Comparison of ENCODE assay signal across 21 cellular contexts in genomic region chr4:179124419-179124818, GRCh38.
DNase-seq lines count a peak whose midpoint lies in the region; ATAC-seq, FAIRE-seq and TF ChIP-seq lines count a peak whose summit lies in the region.
"Had no signal": no experiment of that assay in that cellular context is flagged by ENCODE, and none has a peak within 500 bp of the region (broad histone marks: within the 10 kb centered on the region; RNA-seq: fewer than 3 reads in every experiment).

No MANE protein-coding gene starts in this region.

- WGBS in H9 (ENCODE audit: extremely low coverage, insufficient read length, low lambda C conversion rate): no CpG with 5 or more reads among the region's 4 CpGs
- 95% methylated on average over 4 of the region's 4 CpGs for WGBS in HUES64
- WGBS in H1 (ENCODE audit: extremely low coverage in 1 of 2, insufficient coverage in 1 of 2, insufficient read length in 1 of 2, insufficient replicate concordance in 2 of 2, low coverage in 1 of 2, low lambda C conversion rate in 2 of 2, missing lambda C conversion rate in 1 of 2), 2 experiments: 87% methylated on average over 4 of the region's 4 CpGs; no CpG with 5 or more reads in 1 of the 2 experiments
- WGBS in mesendoderm (ENCODE audit: extremely low coverage, insufficient coverage, low lambda C conversion rate): no CpG with 5 or more reads among the region's 4 CpGs
- WGBS in lower leg skin, 2 donors: 87 to 92% methylated on average over 4 of the region's 4 CpGs

- H4K8ac ChIP-seq in H9 (replicated peaks; ENCODE audit: insufficient read length, low read depth, low read length): no peak overlapping the region
- H4K8ac ChIP-seq in H1 (ENCODE audit: extremely low read depth, insufficient read depth, low read length): no peak overlapping the region
- H4K8ac ChIP-seq in mesendoderm (ENCODE audit: low read depth, low read length): no peak overlapping the region

- H4K91ac ChIP-seq in H9 (ENCODE audit: insufficient read length, low read depth, low read length): no peak overlapping the region
- peak overlapping the region; percentile 82 for H4K91ac ChIP-seq in H1 (replicated peaks; ENCODE audit: insufficient read length, low read length)

- H4K20me1 ChIP-seq in H9 (ENCODE audit: control insufficient read depth, insufficient read depth, insufficient read length) (no peaks in the 10 kb centered on the region), H1 (replicated peaks in 1 of 2; ENCODE audit: control insufficient read depth in 1 of 2, insufficient read depth in 2 of 2, low read length in 2 of 2) (no peaks in the 10 kb centered on the region)
- H4K20me1 ChIP-seq: BLaER1 treated with 17β-estradiol and CSF1 and Interleukin-3, amounts not matched to agents 10 nM and 100 nM had no signal

- H2AK5ac ChIP-seq in H9 (ENCODE audit: insufficient read length, low read length) (no peak overlapping the region), H1 (ENCODE audit: low read depth, low read length) (peak overlapping the region; percentile 55; the same call in 1 of the 2 replicates), mesendoderm (ENCODE audit: low read length) (no peak overlapping the region)

- H3K4ac ChIP-seq in H9 (ENCODE audit: low read depth, low read length) (no peak overlapping the region), H1 (replicated peaks; ENCODE audit: insufficient read length, low read depth, low read length) (peak overlapping the region; percentile 81), mesendoderm (ENCODE audit: low read depth, low read length) (peak overlapping the region; percentile 31)

- H3K36me3 ChIP-seq in HUES64 (ENCODE audit: insufficient read depth, low read length): no peaks in the 10 kb centered on the region
- H3K36me3 ChIP-seq in H1 (ENCODE audit: control insufficient read depth in 2 of 4, insufficient read depth in 4 of 4, low read length in 3 of 4): no peaks in the 10 kb centered on the region
- no peaks in the 10 kb centered on the region for H3K36me3 ChIP-seq in mesendoderm (ENCODE audit: control insufficient read depth, insufficient read depth, low read length)
- H3K36me3 ChIP-seq: BLaER1 treated with 17β-estradiol and CSF1 and Interleukin-3, amounts not matched to agents 10 nM and 100 nM had no signal

- no peak for TF ChIP-seq EP300 in H1 (IDR thresholded peaks at IDR 0.05; ENCODE audit: borderline replicate concordance in 1 of 2, low read depth in 2 of 2, low read length in 2 of 2)

- H2BK120ac ChIP-seq in H9 (ENCODE audit: low read depth, low read length, poor library complexity, severe bottlenecking): no peak overlapping the region
- peak overlapping the region; percentile 95 for H2BK120ac ChIP-seq in H1 (replicated peaks; ENCODE audit: low read depth, low read length)
- no peak overlapping the region for H2BK120ac ChIP-seq in mesendoderm (ENCODE audit: low read depth, low read length)

- DNase-seq in H9: no peak
- no peak for DNase-seq in H1 (ENCODE audit: low read depth in 1 of 2, low spot score in 2 of 2)
- DNase-seq in mesendoderm: no peak
- DNase-seq in HuH-7 (ENCODE audit: low spot score): no peak
- DNase-seq in lower leg skin (ENCODE audit: low spot score in 2 of 2): no peak
- DNase-seq: Calu3; CD8-positive, alpha-beta T cell; DMS79 treated with DMSO at 0.1 percent for 48 hours; HFFc6; IMR-90 had no signal

- peaks cover 16 to 21% of the 10 kb centered on the region in 2 experiments for H3K4me1 Mint-ChIP-seq in H9
- H3K4me1 Mint-ChIP-seq: B cell had no signal

- H2BK5ac ChIP-seq in H9 (ENCODE audit: insufficient read length, low read length) (no peak overlapping the region), H1 (ENCODE audit: low read depth, low read length) (peak overlapping the region; percentile 78; the same call in 1 of the 2 replicates), mesendoderm (ENCODE audit: low read length) (no peak overlapping the region)

- H2BK15ac ChIP-seq in H9 (ENCODE audit: low read depth, low read length): no peak overlapping the region
- H2BK15ac ChIP-seq in H1 (ENCODE audit: low read length): no peak overlapping the region; the same call in 1 of the 2 replicates
- H2BK15ac ChIP-seq in mesendoderm (replicated peaks; ENCODE audit: low read depth): no peak overlapping the region

- H3K56ac ChIP-seq in H9 (ENCODE audit: insufficient read length, low read depth, low read length): no peak overlapping the region
- peak overlapping the region; percentile 47 for H3K56ac ChIP-seq in H1 (replicated peaks; ENCODE audit: insufficient read length, low read depth, low read length)
- no peak overlapping the region for H3K56ac ChIP-seq in mesendoderm (ENCODE audit: low read length)

- TF ChIP-seq CTCF in H9 (conservative IDR thresholded peaks at IDR 0.05) (no peak), H1 (IDR thresholded peaks at IDR 0.05; ENCODE audit: control extremely low read depth in 1 of 3, insufficient read depth in 1 of 3, low read depth in 1 of 3, low read length in 3 of 3) (no peak), lower leg skin (IDR thresholded peaks at IDR 0.05) (no peak)

- TF ChIP-seq POLR2A in H1 (IDR thresholded peaks at IDR 0.05; ENCODE audit: control extremely low read depth in 1 of 2, low read depth in 2 of 2, low read length in 2 of 2) (no peak), lower leg skin (IDR thresholded peaks at IDR 0.05) (no peak)

- H3K79me2 ChIP-seq in H9 (ENCODE audit: insufficient read depth, low read length) (no peaks in the 10 kb centered on the region), H1 (ENCODE audit: control insufficient read depth in 1 of 2, insufficient read depth in 2 of 2, low read length in 2 of 2) (no peaks in the 10 kb centered on the region), mesendoderm (ENCODE audit: control insufficient read depth, insufficient read depth, low read length) (no peaks in the 10 kb centered on the region)

- H3K9ac ChIP-seq in H9 (ENCODE audit: extremely low read depth, insufficient read length, low read length) (no peak overlapping the region), HUES64 (ENCODE audit: low read depth, low read length) (no peak overlapping the region), H1 (replicated peaks in 1 of 4; ENCODE audit: extremely low read depth in 1 of 4, low read depth in 3 of 4, low read length in 3 of 4) (no peak overlapping the region), mesendoderm (ENCODE audit: low read length) (no peak overlapping the region)
- H3K9ac ChIP-seq: BLaER1 treated with 17β-estradiol and CSF1 and Interleukin-3, amounts not matched to agents 10 nM and 100 nM had no signal

- H3K79me1 ChIP-seq in H9 (ENCODE audit: insufficient read depth, low read depth, low read length, poor library complexity, severe bottlenecking): no peaks in the 10 kb centered on the region
- H3K79me1 ChIP-seq in H1 (ENCODE audit: low read depth, low read length): no peaks in the 10 kb centered on the region
- no peaks in the 10 kb centered on the region for H3K79me1 ChIP-seq in mesendoderm (ENCODE audit: low read length)

- H3K18ac ChIP-seq in H9 (ENCODE audit: insufficient read length, low read depth, low read length) (no peak overlapping the region), H1 (ENCODE audit: extremely low read depth, low read length) (peak overlapping the region; percentile 41; the same call in 1 of the 2 replicates), mesendoderm (ENCODE audit: low read length) (peak overlapping the region; percentile 90)

- peak overlapping the region; percentile 29 to 94 (median 76) for H3K27ac Mint-ChIP-seq in H9
- H3K27ac Mint-ChIP-seq: B cell; CD8-positive, alpha-beta T cell; HFFc6 had no signal

- CTCF ChIA-PET in H1 (lab: Charles Lee; ENCODE audit: partially characterized antibody): interaction anchor here (0.5 kb wide), 1 partner anchor 1903 kb away, joined by 3 read pairs; no protein-coding TSS in a partner anchor

- no peak overlapping the region for H3K4me2 ChIP-seq in H9 (ENCODE audit: insufficient read depth, insufficient read length, low read length)
- H3K4me2 ChIP-seq in H1 (ENCODE audit: insufficient read depth in 1 of 2, low read depth in 2 of 2, low read length in 2 of 2): 0 out of 4 replicates have a peak overlapping the region, but pooled peaks of 1 of the 2 experiments have one; percentile 12
- H3K4me2 ChIP-seq in mesendoderm (ENCODE audit: low read length): no peak overlapping the region
- H3K4me2 ChIP-seq: BLaER1 treated with 17β-estradiol and CSF1 and Interleukin-3, amounts not matched to agents 10 nM and 100 nM had no signal

- H3K27me3 ChIP-seq in H9 (ENCODE audit: insufficient read depth, low read length) (no peaks in the 10 kb centered on the region), HUES64 (ENCODE audit: insufficient read depth, low read length) (no peaks in the 10 kb centered on the region), H1 (replicated peaks in 1 of 4; ENCODE audit: control insufficient read depth in 3 of 4, extremely low read depth in 1 of 4, insufficient read depth in 3 of 4, low read length in 3 of 4) (no peaks in the 10 kb centered on the region), mesendoderm (ENCODE audit: insufficient read depth, low read length, poor library complexity) (no peaks in the 10 kb centered on the region)
- H3K27me3 ChIP-seq: BLaER1 treated with 17β-estradiol and CSF1 and Interleukin-3, amounts not matched to agents 10 nM and 100 nM had no signal

- no peak overlapping the region for H3K14ac ChIP-seq in H9 (ENCODE audit: insufficient read depth, low read length)
- peak overlapping the region; percentile 45 for H3K14ac ChIP-seq in H1 (ENCODE audit: insufficient read length)

- FAIRE-seq in H1 (lab: Jason Lieb, UNC): no peak
- FAIRE-seq: GM12892, GM19239, H54, HTR-8/SVneo, K562 had no signal

- H2BK12ac ChIP-seq in H9 (ENCODE audit: insufficient read length, low read depth, low read length) (no peak overlapping the region), H1 (ENCODE audit: low read depth, low read length) (peak overlapping the region; percentile 65; the same call in 1 of the 2 replicates)

- H3T11ph ChIP-seq in H9 (ENCODE audit: low read length): no peak overlapping the region

- no peak overlapping the region for H3K4me3 ChIP-seq in HUES64 (ENCODE audit: low read length)
- H3K4me3 ChIP-seq in H1 (ENCODE audit: extremely low read depth in 1 of 4, insufficient read depth in 2 of 4, low read depth in 3 of 4, low read length in 4 of 4): no peak overlapping the region
- H3K4me3 ChIP-seq in mesendoderm (ENCODE audit: low read length): no peak overlapping the region
- H3K4me3 ChIP-seq in lower leg skin (ENCODE audit: low read depth, poor library complexity, severe bottlenecking): no peak overlapping the region
- H3K4me3 ChIP-seq: BLaER1 treated with 17β-estradiol and CSF1 and Interleukin-3, amounts not matched to agents 10 nM and 100 nM; K562 had no signal

- H3K23me2 ChIP-seq in H9 (ENCODE audit: insufficient read length, low read depth, low read length, poor library complexity, severe bottlenecking) (no peaks in the 10 kb centered on the region), H1 (ENCODE audit: low read depth, low read length) (no peaks in the 10 kb centered on the region)

- H2AFZ ChIP-seq in H9 (ENCODE audit: low read length) (no peak overlapping the region), H1 (ENCODE audit: low read length) (no peak overlapping the region)

- no peak overlapping the region for H3K4me3 Mint-ChIP-seq in H9
- H3K4me3 Mint-ChIP-seq: B cell; CD8-positive, alpha-beta T cell; HFFc6 had no signal

- peaks cover 8% of the 10 kb centered on the region for H3K4me1 ChIP-seq in H9 (ENCODE audit: insufficient read depth, low read length)
- peaks cover 24% of the 10 kb centered on the region for H3K4me1 ChIP-seq in HUES64 (ENCODE audit: insufficient read depth, low read length)
- peaks cover 1 to 5% (median 4%) of the 10 kb centered on the region in 4 experiments; a peak in 3 of 7 replicates for H3K4me1 ChIP-seq in H1 (replicated peaks in 1 of 4; ENCODE audit: control insufficient read depth in 3 of 4, insufficient read depth in 4 of 4, low read length in 3 of 4)
- no peaks in the 10 kb centered on the region for H3K4me1 ChIP-seq in mesendoderm (ENCODE audit: control insufficient read depth, low read depth, low read length)

- no peak for ATAC-seq in GM18868 (IDR thresholded peaks at IDR 0.05; ENCODE audit: unreplicated experiment)
- no peak for ATAC-seq in GM18858 (IDR thresholded peaks at IDR 0.05; ENCODE audit: unreplicated experiment)
- ATAC-seq: CD8-positive, alpha-beta T cell; HCT116; K562 had no signal

- H3K9me3 ChIP-seq in H9 (ENCODE audit: control insufficient read depth, low read depth, low read length): no peaks in the 10 kb centered on the region
- H3K9me3 ChIP-seq in HUES64 (ENCODE audit: insufficient read depth, low read depth, low read length): no peaks in the 10 kb centered on the region
- no peaks in the 10 kb centered on the region for H3K9me3 ChIP-seq in H1 (ENCODE audit: insufficient read depth in 2 of 2, low read depth in 1 of 2, low read length in 1 of 2)

- intact Hi-C loops in lower leg skin (cut with DNase I; ENCODE audit: low total_unique reads): no loop called here

- no peak for TF ChIP-seq RAD21 in H1 (IDR thresholded peaks at IDR 0.05 in 1 of 2, conservative IDR thresholded peaks at IDR 0.05 in 1 of 2; ENCODE audit: low read depth in 2 of 2, low read length in 2 of 2)

- H2BK20ac ChIP-seq in H9 (ENCODE audit: low read depth, low read length, poor library complexity, severe bottlenecking) (no peak overlapping the region), H1 (ENCODE audit: low read length) (peak overlapping the region; percentile 82; the same call in 1 of the 2 replicates)

- H3K23ac ChIP-seq in H9 (ENCODE audit: insufficient read length, low read depth, low read length) (no peak overlapping the region), H1 (ENCODE audit: insufficient read length) (no peak overlapping the region), mesendoderm (ENCODE audit: low read length) (no peak overlapping the region)

- no peaks in the 10 kb centered on the region for H3K9me3 Mint-ChIP-seq in H9

- no peaks in the 10 kb centered on the region for H3K27me3 Mint-ChIP-seq in H9 (ENCODE audit: low read depth)
- H3K27me3 Mint-ChIP-seq: B cell had no signal

- POLR2A ChIA-PET in H1 (lab: Charles Lee; ENCODE audit: partially characterized antibody): interaction anchor here (1.0 to 1.1 kb wide), 2 partner anchors 12 to 42 kb away, joined by 4 read pairs; no protein-coding TSS in a partner anchor

- peaks cover 0 to 5% (median 0%) of the 10 kb centered on the region in 3 experiments; a peak in 1 of 7 replicates for H3K36me3 Mint-ChIP-seq in H9 (ENCODE audit: insufficient read depth in 1 of 3, low read depth in 3 of 3)
- H3K36me3 Mint-ChIP-seq: CD8-positive, alpha-beta T cell had no signal

- peak overlapping the region; percentile 88 for H3K27ac ChIP-seq in H9 (ENCODE audit: insufficient read length, low read depth, low read length)
- H3K27ac ChIP-seq in HUES64 (ENCODE audit: low read depth, low read length): peak overlapping the region; percentile 79
- H3K27ac ChIP-seq in H1 (ENCODE audit: low read depth, low read length): no peak overlapping the region
- no peak overlapping the region for H3K27ac ChIP-seq in mesendoderm (ENCODE audit: low read depth, low read length)
- H3K27ac ChIP-seq: BLaER1 treated with 17β-estradiol and CSF1 and Interleukin-3, amounts not matched to agents 10 nM and 100 nM had no signal

- no peak overlapping the region for H4K5ac ChIP-seq in H9 (ENCODE audit: insufficient read length, low read depth, low read length)
- H4K5ac ChIP-seq in H1 (ENCODE audit: insufficient read length, low read depth, low read length): peak overlapping the region; percentile 7
- H4K5ac ChIP-seq in mesendoderm (ENCODE audit: low read length): no peak overlapping the region

Comparison
In these comparisons a context has a peak if more than half of its experiments do, and no peak if none do; other contexts are left out.
1. H3K27ac ChIP-seq: peak in H9 (single experiment) and HUES64 (single experiment); none in H1 (single experiment) and mesendoderm (single experiment).